Comparison of ENCODE assay signal across 25 cellular contexts in the genomic region with DNA sequence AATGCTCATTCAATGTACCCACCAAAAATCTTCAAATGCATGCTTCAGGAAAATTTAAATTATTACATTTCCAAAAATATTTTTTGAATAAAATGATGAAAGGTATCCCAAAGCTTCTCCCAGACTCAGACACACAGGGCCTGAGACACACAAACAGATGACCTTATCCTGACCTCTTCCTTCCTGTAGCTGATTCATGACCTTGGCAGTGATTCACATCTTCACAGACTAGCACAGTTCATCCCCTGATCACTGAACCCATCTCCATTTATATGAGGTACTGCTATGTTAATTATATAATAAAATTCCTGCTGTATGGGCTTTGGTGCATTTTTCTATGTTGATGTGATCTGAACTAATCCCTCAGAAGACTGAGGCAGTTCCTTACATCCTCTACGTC.
DNase-seq lines count a peak whose midpoint lies in the region; ATAC-seq, FAIRE-seq and TF ChIP-seq lines count a peak whose summit lies in the region.
"Had no signal": no experiment of that assay in that cellular context is flagged by ENCODE, and none has a peak within 500 bp of the region (broad histone marks: within the 10 kb centered on the region; RNA-seq: fewer than 3 reads in every experiment).

No MANE protein-coding gene starts in this region.

- TF ChIP-seq CTCF in fibroblast of pulmonary artery (IDR thresholded peaks at IDR 0.05; ENCODE audit: low read length, missing control alignments) (no peak), osteocyte (IDR thresholded peaks at IDR 0.05) (no peak)

- H3K9me3 ChIP-seq in HAP-1, result no peaks in the 10 kb centered on the region
- H3K9me3 ChIP-seq: transverse colon had no signal

- CTCF ChIA-PET in activated CD8-positive, alpha-beta memory T cell treated with anti-CD3 and anti-CD28 coated beads, Interleukin-2, amount 10 ng/mL, durations not matched to agents 7 days and 5 days (lab: Charles Lee), result no interaction called here

- no peaks in the 10 kb centered on the region for H3K36me3 ChIP-seq in HAP-1 (replicated peaks)
- H3K36me3 ChIP-seq: transverse colon had no signal

- H3K4me1 Mint-ChIP-seq in activated CD8-positive, alpha-beta memory T cell treated with anti-CD3 and anti-CD28 coated beads, Interleukin-2, amount 10 ng/mL, durations not matched to agents 7 days and 5 days, result no peaks in the 10 kb centered on the region
- no peaks in the 10 kb centered on the region for H3K4me1 Mint-ChIP-seq in osteocyte (ENCODE audit: unreplicated experiment)
- H3K4me1 Mint-ChIP-seq: CD14-positive monocyte; central memory CD8-positive, alpha-beta T cell had no signal

- FAIRE-seq in H54 (lab: Jason Lieb, UNC), result peak; percentile 97
- FAIRE-seq: A204.1, frontal cortex, GM18507 had no signal

- in situ Hi-C loops in HAP-1 (cut with MboI; ENCODE audit: low sequenced_read_pairs), result no loop called here

- H3K36me3 Mint-ChIP-seq in activated CD8-positive, alpha-beta memory T cell treated with anti-CD3 and anti-CD28 coated beads, Interleukin-2, amount 10 ng/mL, durations not matched to agents 7 days and 5 days, result no peaks in the 10 kb centered on the region
- no peaks in the 10 kb centered on the region for H3K36me3 Mint-ChIP-seq in osteocyte (ENCODE audit: unreplicated experiment)
- H3K36me3 Mint-ChIP-seq: CD14-positive monocyte had no signal

- H3K27me3 Mint-ChIP-seq in activated CD8-positive, alpha-beta memory T cell treated with anti-CD3 and anti-CD28 coated beads, Interleukin-2, amount 10 ng/mL, durations not matched to agents 7 days and 5 days, result no peaks in the 10 kb centered on the region
- H3K27me3 Mint-ChIP-seq in osteocyte (ENCODE audit: unreplicated experiment), result peaks cover 31% of the 10 kb centered on the region
- H3K27me3 Mint-ChIP-seq: central memory CD8-positive, alpha-beta T cell had no signal

- H3K27me3 ChIP-seq in HAP-1 (ENCODE audit: low read depth), result no peaks in the 10 kb centered on the region
- H3K27me3 ChIP-seq: transverse colon had no signal

- H3K4me1 ChIP-seq in HAP-1, result no peaks in the 10 kb centered on the region
- H3K4me1 ChIP-seq: transverse colon had no signal

- no peak overlapping the region for H3K27ac Mint-ChIP-seq in activated CD8-positive, alpha-beta memory T cell treated with anti-CD3 and anti-CD28 coated beads, Interleukin-2, amount 10 ng/mL, durations not matched to agents 7 days and 5 days
- H3K27ac Mint-ChIP-seq in osteocyte (ENCODE audit: unreplicated experiment), result no peak overlapping the region
- H3K27ac Mint-ChIP-seq: activated T-helper 2 cell treated with anti-CD3 and anti-CD28 coated beads, Interferon-gamma antibody, Interleukin-2, Interleukin-4, amounts not matched to agents 10 μg/mL and 5 μg/mL and 100 μg/mL, durations not matched to agents 14 hours and 24 hours and 36 hours; CD14-positive monocyte; T-helper 2 cell treated with Interferon-gamma antibody and Interleukin-4, amounts not matched to agents 5 μg/mL and 100 μg/mL, for 36 hours had no signal

- DNase-seq in A172 (ENCODE audit: low spot score), result peak; percentile 80
- peak; percentile 15 for DNase-seq in H54 (ENCODE audit: insufficient read length, low spot score)
- peak; percentile 1 to 50 for DNase-seq in SW 1271 (lab: John Stamatoyannopoulos, UW)
- DNase-seq in fibroblast of pulmonary artery (ENCODE audit: low read depth), result peak; percentile 34
- no peak for DNase-seq in activated CD8-positive, alpha-beta memory T cell treated with anti-CD3 and anti-CD28 coated beads, Interleukin-2, amount 10 ng/mL, durations not matched to agents 7 days and 5 days
- no peak for DNase-seq in osteocyte (ENCODE audit: extremely low spot score, unreplicated experiment)
- DNase-seq in HAP-1 (ENCODE audit: low spot score in 2 of 2), result no peak
- DNase-seq in left lobe of liver (ENCODE audit: low spot score), result no peak
- DNase-seq: activated CD4-positive, CD25-positive, alpha-beta regulatory T cell treated with anti-CD3 and anti-CD28 coated beads, Interleukin-2, amount 50 U/mL, for 72 hours; DMS153; effector CD8-positive, alpha-beta T cell; NCI-H2081; NCI-H524; occipital lobe; right cardiac atrium; SHP77; stimulated activated naive CD8-positive, alpha-beta T cell treated with anti-CD3 and anti-CD28 coated beads, Interleukin-15, Interleukin-2, amounts not matched to agents 100 U/mL and 50 U/mL, for 24 hours; transverse colon had no signal

- H3K4me3 Mint-ChIP-seq in activated CD8-positive, alpha-beta memory T cell treated with anti-CD3 and anti-CD28 coated beads, Interleukin-2, amount 10 ng/mL, durations not matched to agents 7 days and 5 days, result no peak overlapping the region
- no peak overlapping the region for H3K4me3 Mint-ChIP-seq in osteocyte (ENCODE audit: unreplicated experiment)
- H3K4me3 Mint-ChIP-seq: CD14-positive monocyte; central memory CD8-positive, alpha-beta T cell; T-helper 2 cell treated with Interferon-gamma antibody and Interleukin-4, amounts not matched to agents 5 μg/mL and 100 μg/mL, for 36 hours had no signal

- no peak for TF ChIP-seq POLR2A in H54 (IDR thresholded peaks at IDR 0.05; ENCODE audit: low read depth, low read length)

- no peak for ATAC-seq in activated CD8-positive, alpha-beta memory T cell treated with anti-CD3 and anti-CD28 coated beads, Interleukin-2, amount 10 ng/mL, durations not matched to agents 7 days and 5 days
- ATAC-seq in left lobe of liver, result no peak
- ATAC-seq: right cardiac atrium; stimulated activated naive CD8-positive, alpha-beta T cell treated with anti-CD3 and anti-CD28 coated beads, Interleukin-15, Interleukin-2, amounts not matched to agents 100 U/mL and 50 U/mL, for 24 hours had no signal

- H3K9me3 Mint-ChIP-seq in activated CD8-positive, alpha-beta memory T cell treated with anti-CD3 and anti-CD28 coated beads, Interleukin-2, amount 10 ng/mL, durations not matched to agents 7 days and 5 days (ENCODE audit: low read depth), result no peaks in the 10 kb centered on the region
- H3K9me3 Mint-ChIP-seq in osteocyte (ENCODE audit: unreplicated experiment), result peaks cover 12% of the 10 kb centered on the region
- H3K9me3 Mint-ChIP-seq: activated T-helper 2 cell treated with anti-CD3 and anti-CD28 coated beads, Interferon-gamma antibody, Interleukin-2, Interleukin-4, amounts not matched to agents 10 μg/mL and 5 μg/mL and 100 μg/mL, durations not matched to agents 14 hours and 24 hours and 36 hours; central memory CD8-positive, alpha-beta T cell; T-helper 2 cell treated with Interferon-gamma antibody and Interleukin-4, amounts not matched to agents 5 μg/mL and 100 μg/mL, for 36 hours had no signal

- H3K4me3 ChIP-seq in fibroblast of pulmonary artery (replicated peaks; ENCODE audit: low read depth, low read length), result no peak overlapping the region
- H3K4me3 ChIP-seq in HAP-1, result no peak overlapping the region
- H3K4me3 ChIP-seq: transverse colon had no signal

Comparison
In these comparisons a context has a peak if more than half of its experiments do, and no peak if none do; other contexts are left out.
1. DNase-seq: peak in A172 (single experiment), H54 (single experiment), SW 1271 (2 of 2) and fibroblast of pulmonary artery (single experiment); none in activated CD8-positive, alpha-beta memory T cell treated with anti-CD3 and anti-CD28 coated beads, Interleukin-2, amount 10 ng/mL, durations not matched to agents 7 days and 5 days (single experiment), osteocyte (single experiment), HAP-1 (0 of 2) and left lobe of liver (single experiment).